ENCODE assay signal across 14 cellular contexts in genomic region chr10:3465406-3465891, GRCh38.
DNase-seq lines count a peak whose midpoint lies in the region; FAIRE-seq and TF ChIP-seq lines count a peak whose summit lies in the region.
"Had no signal": no experiment of that assay in that cellular context is flagged by ENCODE, and none has a peak within 500 bp of the region (broad histone marks: within the 10 kb centered on the region; RNA-seq: fewer than 3 reads in every experiment).

No MANE protein-coding gene starts in this region.

- H2BK12ac ChIP-seq in H1 (ENCODE audit: low read depth, low read length) = no peak overlapping the region

- no peak overlapping the region for H4K8ac ChIP-seq in H1 (ENCODE audit: extremely low read depth, insufficient read depth, low read length)

- H3K79me1 ChIP-seq in H1 (ENCODE audit: low read depth, low read length) = no peaks in the 10 kb centered on the region

- H3K9ac ChIP-seq in H1 (replicated peaks in 1 of 4; ENCODE audit: extremely low read depth in 1 of 4, low read depth in 3 of 4, low read length in 3 of 4) = no peak overlapping the region
- peak overlapping the region; percentile 20 to 57 for H3K9ac ChIP-seq in mucosa of rectum (ENCODE audit: low read depth in 1 of 2, low read length in 2 of 2)

- no peak overlapping the region for H3K4me2 ChIP-seq in H1 (ENCODE audit: insufficient read depth in 1 of 2, low read depth in 2 of 2, low read length in 2 of 2)

- H2BK5ac ChIP-seq in H1 (ENCODE audit: low read depth, low read length) = no peak overlapping the region

- no peaks in the 10 kb centered on the region for H3K23me2 ChIP-seq in H1 (ENCODE audit: low read depth, low read length)

- H2AK5ac ChIP-seq in H1 (ENCODE audit: low read depth, low read length) = no peak overlapping the region

- intact Hi-C loops in activated CD4-positive, alpha-beta T cell treated with anti-CD3 and anti-CD28 coated beads, Interleukin-2, amount 10 ng/mL, durations not matched to agents 24 days and 14 days (cut with micrococcal nuclease) = loop anchor here (5.0 kb wide), 5 partner anchors 238 to 1187 kb away; no protein-coding TSS in a partner anchor

- H3K4me1 ChIP-seq in H1 (replicated peaks in 1 of 4; ENCODE audit: control insufficient read depth in 3 of 4, insufficient read depth in 4 of 4, low read length in 3 of 4) (peaks cover 0 to 4% (median 2%) of the 10 kb centered on the region in 4 experiments; a peak in 3 of 7 replicates), mucosa of rectum (ENCODE audit: control insufficient read depth in 2 of 2, insufficient read depth in 2 of 2, low read length in 2 of 2) (peaks cover 16 to 19% of the 10 kb centered on the region in 2 donors)

- no peak for TF ChIP-seq POLR2A in H1 (IDR thresholded peaks at IDR 0.05; ENCODE audit: control extremely low read depth in 1 of 2, low read depth in 2 of 2, low read length in 2 of 2)

- no peak overlapping the region for H3K27ac Mint-ChIP-seq in activated CD4-positive, alpha-beta T cell treated with anti-CD3 and anti-CD28 coated beads, Interleukin-2, amount 10 ng/mL, durations not matched to agents 24 days and 14 days
- peak overlapping the region; percentile 50 for H3K27ac Mint-ChIP-seq in type B pancreatic cell

- no peak for TF ChIP-seq CTCF in H1 (IDR thresholded peaks at IDR 0.05; ENCODE audit: control extremely low read depth in 1 of 3, insufficient read depth in 1 of 3, low read depth in 1 of 3, low read length in 3 of 3)
- no peak for TF ChIP-seq CTCF in type B pancreatic cell (conservative IDR thresholded peaks at IDR 0.05)

- no peaks in the 10 kb centered on the region for H3K27me3 Mint-ChIP-seq in activated CD4-positive, alpha-beta T cell treated with anti-CD3 and anti-CD28 coated beads, Interleukin-2, amount 10 ng/mL, durations not matched to agents 24 days and 14 days
- H3K27me3 Mint-ChIP-seq in type B pancreatic cell = no peaks in the 10 kb centered on the region

- WGBS in H1 (ENCODE audit: extremely low coverage in 1 of 2, insufficient coverage in 1 of 2, insufficient read length in 1 of 2, insufficient replicate concordance in 2 of 2, low coverage in 1 of 2, low lambda C conversion rate in 2 of 2, missing lambda C conversion rate in 1 of 2), 2 experiments = 93% methylated on average over 11 of the region's 11 CpGs; no CpG with 5 or more reads in 1 of the 2 experiments

- H2BK20ac ChIP-seq in H1 (ENCODE audit: low read length) = no peak overlapping the region

- CTCF ChIA-PET in H1 (lab: Charles Lee; ENCODE audit: partially characterized antibody) = interaction anchor here (0.6 to 1.3 kb wide), 4 partner anchors 13 to 47 kb away, joined by 3 to 4 read pairs (median 3); no protein-coding TSS in a partner anchor

- H3K4me3 Mint-ChIP-seq in activated CD4-positive, alpha-beta T cell treated with anti-CD3 and anti-CD28 coated beads, Interleukin-2, amount 10 ng/mL, durations not matched to agents 24 days and 14 days = peak overlapping the region; percentile 36
- no peak overlapping the region for H3K4me3 Mint-ChIP-seq in type B pancreatic cell

- H3K14ac ChIP-seq in H1 (ENCODE audit: insufficient read length) = no peak overlapping the region

- H2BK15ac ChIP-seq in H1 (ENCODE audit: low read length) = no peak overlapping the region

- H3K9me3 ChIP-seq in H1 (ENCODE audit: insufficient read depth in 2 of 2, low read depth in 1 of 2, low read length in 1 of 2) (no peaks in the 10 kb centered on the region), mucosa of rectum (ENCODE audit: control insufficient read depth in 2 of 2, low read length in 2 of 2) (no peaks in the 10 kb centered on the region)
- H3K9me3 ChIP-seq: SJCRH30 had no signal

- no peak overlapping the region for H3K18ac ChIP-seq in H1 (ENCODE audit: extremely low read depth, low read length)

- DNase-seq in activated CD4-positive, alpha-beta T cell treated with anti-CD3 and anti-CD28 coated beads, Interleukin-2, amount 10 ng/mL, durations not matched to agents 24 days and 14 days = no peak
- DNase-seq in activated CD4-positive, alpha-beta T cell treated with anti-CD3 and anti-CD28 coated beads, Interleukin-2, amount 50 U/mL, for 4 hours = no peak
- DNase-seq in H1 (ENCODE audit: low read depth in 1 of 2, low spot score in 2 of 2) = no peak
- no peak for DNase-seq in type B pancreatic cell (ENCODE audit: extremely low spot score, unreplicated experiment)
- no peak for DNase-seq in NCI-H1417 (lab: John Stamatoyannopoulos, UW)
- no peak for DNase-seq in NCI-H2029 (lab: John Stamatoyannopoulos, UW)
- DNase-seq in NCI-H146 (lab: John Stamatoyannopoulos, UW) = no peak
- DNase-seq: activated CD4-positive, alpha-beta T cell treated with anti-CD3 and anti-CD28 coated beads, Interleukin-2, amount 50 U/mL, for 48 hours; midbrain; NCI-H2029 treated with DMSO at 0.1 percent for 48 hours; SJCRH30; stimulated activated CD4-positive, alpha-beta T cell treated with anti-CD3 and anti-CD28 coated beads, Interleukin-2, amount 100 ng/mL, for 24 hours had no signal

- 0 out of 2 replicates have a peak overlapping the region, but pooled peaks have one; percentile 14 for H2AFZ ChIP-seq in H1 (ENCODE audit: low read length)

- H3K56ac ChIP-seq in H1 (replicated peaks; ENCODE audit: insufficient read length, low read depth, low read length) = no peak overlapping the region

- H4K91ac ChIP-seq in H1 (replicated peaks; ENCODE audit: insufficient read length, low read length) = peak overlapping the region; percentile 47

- POLR2A ChIA-PET in H1 (lab: Charles Lee; ENCODE audit: partially characterized antibody) = no interaction called here

- FAIRE-seq in H1 (lab: Jason Lieb, UNC) = no peak
- FAIRE-seq: GM19239 had no signal

- no peak overlapping the region for H2BK120ac ChIP-seq in H1 (replicated peaks; ENCODE audit: low read depth, low read length)

- no peak for TF ChIP-seq RAD21 in H1 (IDR thresholded peaks at IDR 0.05 in 1 of 2, conservative IDR thresholded peaks at IDR 0.05 in 1 of 2; ENCODE audit: low read depth in 2 of 2, low read length in 2 of 2)

- H3K27me3 ChIP-seq in H1 (replicated peaks in 1 of 4; ENCODE audit: control insufficient read depth in 3 of 4, extremely low read depth in 1 of 4, insufficient read depth in 3 of 4, low read length in 3 of 4) = no peaks in the 10 kb centered on the region
- H3K27me3 ChIP-seq in mucosa of rectum (ENCODE audit: control insufficient read depth in 2 of 2, insufficient read depth in 2 of 2, low read length in 2 of 2) = no peaks in the 10 kb centered on the region
- H3K27me3 ChIP-seq: SJCRH30 had no signal

- no peaks in the 10 kb centered on the region for H3K79me2 ChIP-seq in H1 (ENCODE audit: control insufficient read depth in 1 of 2, insufficient read depth in 2 of 2, low read length in 2 of 2)

- TF ChIP-seq EP300 in H1 (IDR thresholded peaks at IDR 0.05; ENCODE audit: borderline replicate concordance in 1 of 2, low read depth in 2 of 2, low read length in 2 of 2) = no peak

- no peaks in the 10 kb centered on the region for H4K20me1 ChIP-seq in H1 (replicated peaks in 1 of 2; ENCODE audit: control insufficient read depth in 1 of 2, insufficient read depth in 2 of 2, low read length in 2 of 2)

- H3K4me3 ChIP-seq in H1 (ENCODE audit: extremely low read depth in 1 of 4, insufficient read depth in 2 of 4, low read depth in 3 of 4, low read length in 4 of 4) (no peak overlapping the region), mucosa of rectum (ENCODE audit: low read length in 2 of 2) (peak overlapping the region; percentile 34 to 51)
- H3K4me3 ChIP-seq: SJCRH30 had no signal

- peaks cover 10% of the 10 kb centered on the region for H3K9me3 Mint-ChIP-seq in activated CD4-positive, alpha-beta T cell treated with anti-CD3 and anti-CD28 coated beads, Interleukin-2, amount 10 ng/mL, durations not matched to agents 24 days and 14 days
- H3K9me3 Mint-ChIP-seq in type B pancreatic cell = peaks cover 5% of the 10 kb centered on the region

- H3K27ac ChIP-seq in H1 (ENCODE audit: low read depth, low read length) (no peak overlapping the region), mucosa of rectum (ENCODE audit: low read depth in 2 of 2, low read length in 2 of 2) (peak overlapping the region; percentile 87 to 90)
- H3K27ac ChIP-seq: SJCRH30 had no signal

- H3K36me3 Mint-ChIP-seq in activated CD4-positive, alpha-beta T cell treated with anti-CD3 and anti-CD28 coated beads, Interleukin-2, amount 10 ng/mL, durations not matched to agents 24 days and 14 days (ENCODE audit: low read depth) = no peaks in the 10 kb centered on the region
- H3K36me3 Mint-ChIP-seq in type B pancreatic cell = no peaks in the 10 kb centered on the region

- peaks cover 42% of the 10 kb centered on the region for H3K4me1 Mint-ChIP-seq in activated CD4-positive, alpha-beta T cell treated with anti-CD3 and anti-CD28 coated beads, Interleukin-2, amount 10 ng/mL, durations not matched to agents 24 days and 14 days
- H3K4me1 Mint-ChIP-seq in type B pancreatic cell (ENCODE audit: unreplicated experiment) = peaks cover 45% of the 10 kb centered on the region

- H3K36me3 ChIP-seq in H1 (ENCODE audit: control insufficient read depth in 2 of 4, insufficient read depth in 4 of 4, low read length in 3 of 4) (no peaks in the 10 kb centered on the region), mucosa of rectum (ENCODE audit: control insufficient read depth in 2 of 2, insufficient read depth in 2 of 2, low read length in 2 of 2) (no peaks in the 10 kb centered on the region)
- H3K36me3 ChIP-seq: SJCRH30 had no signal

- no peak overlapping the region for H4K5ac ChIP-seq in H1 (ENCODE audit: insufficient read length, low read depth, low read length)

- H3K23ac ChIP-seq in H1 (ENCODE audit: insufficient read length) = no peak overlapping the region

- H3K4ac ChIP-seq in H1 (replicated peaks; ENCODE audit: insufficient read length, low read depth, low read length) = no peak overlapping the region

TF ChIP-seq in H1, 55 proteins besides CTCF, POLR2A, EP300 and RAD21 (continues in another document):
- no peak for TF ChIP-seq ZNF274 (IDR thresholded peaks at IDR 0.05; ENCODE audit: borderline replicate concordance, extremely low read depth, low read length)
- no peak for TF ChIP-seq TCF12 (IDR thresholded peaks at IDR 0.05; ENCODE audit: low read depth, low read length)

Comparison
In these comparisons a context has a peak if more than half of its experiments do, and no peak if none do; other contexts are left out.
1. H3K4me3 ChIP-seq: peak in mucosa of rectum (2 of 2); none in H1 (0 of 4).
2. H3K9ac ChIP-seq: peak in mucosa of rectum (2 of 2); none in H1 (0 of 4).